In genomic region chr1:50603274-50604271, GRCh38 we compare ENCODE assay signal across 1 cellular context.
TF ChIP-seq lines count a peak whose summit lies in the region.

No MANE protein-coding gene starts in this region.

TF ChIP-seq in SK-N-SH, 30 proteins besides CTCF, POLR2A, EP300 and RAD21 (continued from another document):
- TF ChIP-seq ZBTB33 (IDR thresholded peaks at IDR 0.05; ENCODE audit: borderline replicate concordance, low read depth) (no peak), MEF2A (IDR thresholded peaks at IDR 0.05; ENCODE audit: borderline replicate concordance, low read depth) (peak; percentile 51; the same call in 1 of the 2 replicates), EZH2phosphoT487 (IDR thresholded peaks at IDR 0.05; ENCODE audit: borderline replicate concordance, low read depth) (no peak), GATA2 (CRISPR knock-in tag; IDR thresholded peaks at IDR 0.05) (no peak), POLR2AphosphoS5 (IDR thresholded peaks at IDR 0.05; ENCODE audit: low read depth, low read length) (peak; percentile 45; the same call in 1 of the 2 replicates), CHD2 (IDR thresholded peaks at IDR 0.05; ENCODE audit: low read length, partially characterized antibody) (no peak), IRF3 (IDR thresholded peaks at IDR 0.05; ENCODE audit: low read depth, low read length) (no peak), TEAD4 (IDR thresholded peaks at IDR 0.05; ENCODE audit: borderline replicate concordance, insufficient read depth) (peak; percentile 58), REST (IDR thresholded peaks at IDR 0.05; ENCODE audit: low read depth, low read length) (no peak), MXI1 (IDR thresholded peaks at IDR 0.05; ENCODE audit: low read depth, low read length) (no peak), USF2 (IDR thresholded peaks at IDR 0.05; ENCODE audit: borderline replicate concordance, low read depth, low read length) (no peak), PBX3 (IDR thresholded peaks at IDR 0.05) (peak; percentile 91)
